ENCODE assay signal across 23 cellular contexts in genomic region chr5:60517850-60518249, GRCh38.
"Had no signal": no experiment of that assay in that cellular context is flagged by ENCODE, and none has a peak within 500 bp of the region (broad histone marks: within the 10 kb centered on the region; RNA-seq: fewer than 3 reads in every experiment).

No MANE protein-coding gene starts in this region.

- DNase-seq: activated CD4-positive, alpha-beta memory T cell treated with anti-CD3 and anti-CD28 coated beads, Interleukin-2, amount 10 ng/mL, durations not matched to agents 7 days and 5 days; activated CD4-positive, alpha-beta T cell treated with anti-CD3 and anti-CD28 coated beads, Interleukin-2, amount 10 ng/mL, durations not matched to agents 24 days and 14 days; activated effector memory CD4-positive, alpha-beta T cell treated with Interleukin-2 at 50 U/mL for 16 hours; activated naive CD4-positive, alpha-beta T cell treated with anti-CD3 and anti-CD28 coated beads, Interleukin-2, amount 50 U/mL, for 16 hours; activated naive CD8-positive, alpha-beta T cell treated with anti-CD3 and anti-CD28 coated beads, Interleukin-2, amount 50 U/mL, for 24 hours; activated T-cell treated with anti-CD3 and anti-CD28 coated beads, Interleukin-2, amount 50 U/mL, for 72 hours; anterior cingulate cortex; brain microvascular endothelial cell; caudate nucleus; effector memory CD4-positive, alpha-beta T cell; hippocampal formation; left ventricle myocardium superior; mammary epithelial cell; nephron progenitor cell; nucleus accumbens; retina; stimulated activated CD4-positive, alpha-beta T cell treated with anti-CD3 and anti-CD28 coated beads, Interleukin-4, amount 100 ng/mL, for 24 hours had no signal

- H3K9me3 Mint-ChIP-seq: activated CD4-positive, alpha-beta memory T cell treated with anti-CD3 and anti-CD28 coated beads, Interleukin-2, amount 10 ng/mL, durations not matched to agents 7 days and 5 days; activated CD4-positive, alpha-beta T cell treated with anti-CD3 and anti-CD28 coated beads, Interleukin-2, amount 10 ng/mL, durations not matched to agents 24 days and 14 days; activated naive CD8-positive, alpha-beta T cell treated with anti-CD3 and anti-CD28 coated beads, Interleukin-2, amount 50 U/mL, for 24 hours; activated T-cell treated with anti-CD3 and anti-CD28 coated beads, Interleukin-2, amount 50 U/mL, for 72 hours; nephron progenitor cell; stimulated activated naive CD8-positive, alpha-beta T cell treated with anti-CD3 and anti-CD28 coated beads, Interleukin-15, Interleukin-2, amounts not matched to agents 100 ng/mL and 50 ng/mL, for 24 hours; type B pancreatic cell had no signal

- H3K4me3 ChIP-seq: SK-N-MC, suprapubic skin had no signal

- H3K4me1 Mint-ChIP-seq: activated CD4-positive, alpha-beta memory T cell treated with anti-CD3 and anti-CD28 coated beads, Interleukin-2, amount 10 ng/mL, durations not matched to agents 7 days and 5 days; nephron progenitor cell had no signal

- H3K36me3 ChIP-seq: brain microvascular endothelial cell, suprapubic skin had no signal

- H3K9ac ChIP-seq: parathyroid adenoma had no signal

- H3K4me3 Mint-ChIP-seq: activated CD4-positive, alpha-beta memory T cell treated with anti-CD3 and anti-CD28 coated beads, Interleukin-2, amount 10 ng/mL, durations not matched to agents 7 days and 5 days; activated CD4-positive, alpha-beta T cell treated with anti-CD3 and anti-CD28 coated beads, Interleukin-2, amount 10 ng/mL, durations not matched to agents 24 days and 14 days; activated naive CD8-positive, alpha-beta T cell treated with anti-CD3 and anti-CD28 coated beads, Interleukin-2, amount 50 U/mL, for 24 hours; activated T-cell treated with anti-CD3 and anti-CD28 coated beads, Interleukin-2, amount 50 U/mL, for 72 hours; nephron progenitor cell; stimulated activated naive CD8-positive, alpha-beta T cell treated with anti-CD3 and anti-CD28 coated beads, Interleukin-15, Interleukin-2, amounts not matched to agents 100 ng/mL and 50 ng/mL, for 24 hours; type B pancreatic cell had no signal

- H3K27me3 ChIP-seq: brain microvascular endothelial cell, suprapubic skin had no signal

- H3K9me3 ChIP-seq: suprapubic skin had no signal

- H3K27me3 Mint-ChIP-seq: activated naive CD8-positive, alpha-beta T cell treated with anti-CD3 and anti-CD28 coated beads, Interleukin-2, amount 50 U/mL, for 24 hours; stimulated activated naive CD8-positive, alpha-beta T cell treated with anti-CD3 and anti-CD28 coated beads, Interleukin-15, Interleukin-2, amounts not matched to agents 100 ng/mL and 50 ng/mL, for 24 hours had no signal

- ATAC-seq: activated naive CD8-positive, alpha-beta T cell treated with anti-CD3 and anti-CD28 coated beads, Interleukin-2, amount 50 U/mL, for 24 hours; activated T-cell treated with anti-CD3 and anti-CD28 coated beads, Interleukin-2, amount 50 U/mL, for 72 hours; esophagus mucosa; left ventricle myocardium superior had no signal

- H3K27ac Mint-ChIP-seq: activated CD4-positive, alpha-beta memory T cell treated with anti-CD3 and anti-CD28 coated beads, Interleukin-2, amount 10 ng/mL, durations not matched to agents 7 days and 5 days; activated CD4-positive, alpha-beta T cell treated with anti-CD3 and anti-CD28 coated beads, Interleukin-2, amount 10 ng/mL, durations not matched to agents 24 days and 14 days; activated naive CD8-positive, alpha-beta T cell treated with anti-CD3 and anti-CD28 coated beads, Interleukin-2, amount 50 U/mL, for 24 hours; activated T-cell treated with anti-CD3 and anti-CD28 coated beads, Interleukin-2, amount 50 U/mL, for 72 hours; nephron progenitor cell; stimulated activated naive CD8-positive, alpha-beta T cell treated with anti-CD3 and anti-CD28 coated beads, Interleukin-15, Interleukin-2, amounts not matched to agents 100 ng/mL and 50 ng/mL, for 24 hours; type B pancreatic cell had no signal

- H3K4me1 ChIP-seq: parathyroid adenoma, suprapubic skin had no signal

- H3K27ac ChIP-seq: brain microvascular endothelial cell, parathyroid adenoma, SK-N-MC, suprapubic skin had no signal

- H3K36me3 Mint-ChIP-seq: type B pancreatic cell had no signal

- H3K79me2 ChIP-seq: parathyroid adenoma had no signal

- H2AFZ ChIP-seq: parathyroid adenoma had no signal
